Comparison of ENCODE assay signal across 7 cellular contexts in genomic region chr12:53051058-53051880, GRCh38.
DNase-seq lines count a peak whose midpoint lies in the region; ATAC-seq and TF ChIP-seq lines count a peak whose summit lies in the region.

No MANE protein-coding gene starts in this region.

- TF ChIP-seq CTCF in HEK293 (tag by site-specific recombination; IDR thresholded peaks at IDR 0.05): no peak

- H3K4me3 ChIP-seq in HEK293 (ENCODE audit: low read depth, low read length): no peak overlapping the region
- peak overlapping the region; percentile 20 to 51 (median 39) for H3K4me3 ChIP-seq in skin epidermis

- ATAC-seq in HG02571 (IDR thresholded peaks at IDR 0.05; ENCODE audit: unreplicated experiment) (no peak), HG03439 (IDR thresholded peaks at IDR 0.05; ENCODE audit: unreplicated experiment) (no peak)

- POLR2A ChIA-PET in HEK293 (lab: Yijun Ruan, JAX): interaction anchor here (1.0 kb wide), 1 partner anchor 28 kb away, joined by 3 read pairs; the partner anchor contains the start of gene SPRYD3

- peaks cover 0 to 11% of the 10 kb centered on the region in 2 experiments; a peak in 1 of 3 replicates for H3K36me3 ChIP-seq in HEK293 (ENCODE audit: control insufficient read depth in 2 of 2, insufficient read depth in 1 of 2, low read length in 2 of 2)

- DNase-seq in anterior cingulate cortex (lab: John Stamatoyannopoulos, UW): peak in 57 of 58 donors; percentile 9 to 97 (median 80)
- DNase-seq in inferior parietal cortex (ENCODE audit: extremely low spot score): peak; percentile 87
- DNase-seq in NCI-H345 treated with DMSO at 0.1 percent for 48 hours (lab: John Stamatoyannopoulos, UW; ENCODE audit: unreplicated experiment): no peak

- peaks cover 40% of the 10 kb centered on the region for H3K4me1 ChIP-seq in HEK293 (ENCODE audit: control insufficient read depth, insufficient read depth, low read length)

- no peaks in the 10 kb centered on the region for H3K9me3 ChIP-seq in HEK293 (ENCODE audit: control insufficient read depth, insufficient read depth, low read depth, low read length)

- H3K27ac ChIP-seq in HEK293 (ENCODE audit: extremely low read depth, low read depth, low read length) (no peak overlapping the region), skin epidermis (peak overlapping the region in 20 of 21 experiments; percentile 66 to 95 (median 88))

- CTCF ChIA-PET in HEK293 (lab: Yijun Ruan, JAX): interaction anchor here (0.6 to 1.7 kb wide), 6 partner anchors 10 to 47 kb away, joined by 3 to 8 read pairs (median 4); no protein-coding TSS in a partner anchor

TF ChIP-seq in HEK293, 187 proteins besides CTCF, POLR2A, EP300 and RAD21 (continues in another document):
- TF ChIP-seq ZNF37A (tag by site-specific recombination; IDR thresholded peaks at IDR 0.05) (no peak), ZNF660 (tag by site-specific recombination; IDR thresholded peaks at IDR 0.05) (no peak), ZFHX2 (tag by site-specific recombination; conservative IDR thresholded peaks at IDR 0.05) (peak; percentile 63), GLIS1 (tag by site-specific recombination; IDR thresholded peaks at IDR 0.05) (peak; percentile 58), ZNF544 (tag by site-specific recombination; IDR thresholded peaks at IDR 0.05) (no peak), ZBTB17 (tag by site-specific recombination; IDR thresholded peaks at IDR 0.05) (no peak), ZFP69B (tag by site-specific recombination; IDR thresholded peaks at IDR 0.05) (peak; percentile 54; the same call in 1 of the 2 replicates), ZNF664 (tag by site-specific recombination; IDR thresholded peaks at IDR 0.05) (no peak), SCRT2 (tag by site-specific recombination; IDR thresholded peaks at IDR 0.05) (no peak), ZIC2 (tag by site-specific recombination; IDR thresholded peaks at IDR 0.05) (peak; percentile 91), ZNF221 (tag by site-specific recombination; IDR thresholded peaks at IDR 0.05; ENCODE audit: borderline replicate concordance) (no peak), ZNF398 (tag by site-specific recombination; IDR thresholded peaks at IDR 0.05) (no peak), KLF17 (tag by site-specific recombination; IDR thresholded peaks at IDR 0.05) (0 out of 2 replicates have a peak, but pooled peaks have one; percentile 21), ZNF335 (tag by site-specific recombination; conservative IDR thresholded peaks at IDR 0.05) (peak; percentile 50; the same call in 1 of the 2 replicates), ZNF280C (tag by site-specific recombination; IDR thresholded peaks at IDR 0.05) (no peak), ZNF600 (tag by site-specific recombination; IDR thresholded peaks at IDR 0.05) (peak; percentile 71; the same call in 1 of the 2 replicates), WT1 (tag by site-specific recombination; IDR thresholded peaks at IDR 0.05) (peak; percentile 29; the same call in 1 of the 2 replicates)
- TF ChIP-seq, protein P1, sequence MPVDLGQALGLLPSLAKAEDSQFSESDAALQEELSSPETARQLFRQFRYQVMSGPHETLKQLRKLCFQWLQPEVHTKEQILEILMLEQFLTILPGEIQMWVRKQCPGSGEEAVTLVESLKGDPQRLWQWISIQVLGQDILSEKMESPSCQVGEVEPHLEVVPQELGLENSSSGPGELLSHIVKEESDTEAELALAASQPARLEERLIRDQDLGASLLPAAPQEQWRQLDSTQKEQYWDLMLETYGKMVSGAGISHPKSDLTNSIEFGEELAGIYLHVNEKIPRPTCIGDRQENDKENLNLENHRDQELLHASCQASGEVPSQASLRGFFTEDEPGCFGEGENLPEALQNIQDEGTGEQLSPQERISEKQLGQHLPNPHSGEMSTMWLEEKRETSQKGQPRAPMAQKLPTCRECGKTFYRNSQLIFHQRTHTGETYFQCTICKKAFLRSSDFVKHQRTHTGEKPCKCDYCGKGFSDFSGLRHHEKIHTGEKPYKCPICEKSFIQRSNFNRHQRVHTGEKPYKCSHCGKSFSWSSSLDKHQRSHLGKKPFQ (tag by site-specific recombination; IDR thresholded peaks at IDR 0.05): no peak
- TF ChIP-seq, protein P2, sequence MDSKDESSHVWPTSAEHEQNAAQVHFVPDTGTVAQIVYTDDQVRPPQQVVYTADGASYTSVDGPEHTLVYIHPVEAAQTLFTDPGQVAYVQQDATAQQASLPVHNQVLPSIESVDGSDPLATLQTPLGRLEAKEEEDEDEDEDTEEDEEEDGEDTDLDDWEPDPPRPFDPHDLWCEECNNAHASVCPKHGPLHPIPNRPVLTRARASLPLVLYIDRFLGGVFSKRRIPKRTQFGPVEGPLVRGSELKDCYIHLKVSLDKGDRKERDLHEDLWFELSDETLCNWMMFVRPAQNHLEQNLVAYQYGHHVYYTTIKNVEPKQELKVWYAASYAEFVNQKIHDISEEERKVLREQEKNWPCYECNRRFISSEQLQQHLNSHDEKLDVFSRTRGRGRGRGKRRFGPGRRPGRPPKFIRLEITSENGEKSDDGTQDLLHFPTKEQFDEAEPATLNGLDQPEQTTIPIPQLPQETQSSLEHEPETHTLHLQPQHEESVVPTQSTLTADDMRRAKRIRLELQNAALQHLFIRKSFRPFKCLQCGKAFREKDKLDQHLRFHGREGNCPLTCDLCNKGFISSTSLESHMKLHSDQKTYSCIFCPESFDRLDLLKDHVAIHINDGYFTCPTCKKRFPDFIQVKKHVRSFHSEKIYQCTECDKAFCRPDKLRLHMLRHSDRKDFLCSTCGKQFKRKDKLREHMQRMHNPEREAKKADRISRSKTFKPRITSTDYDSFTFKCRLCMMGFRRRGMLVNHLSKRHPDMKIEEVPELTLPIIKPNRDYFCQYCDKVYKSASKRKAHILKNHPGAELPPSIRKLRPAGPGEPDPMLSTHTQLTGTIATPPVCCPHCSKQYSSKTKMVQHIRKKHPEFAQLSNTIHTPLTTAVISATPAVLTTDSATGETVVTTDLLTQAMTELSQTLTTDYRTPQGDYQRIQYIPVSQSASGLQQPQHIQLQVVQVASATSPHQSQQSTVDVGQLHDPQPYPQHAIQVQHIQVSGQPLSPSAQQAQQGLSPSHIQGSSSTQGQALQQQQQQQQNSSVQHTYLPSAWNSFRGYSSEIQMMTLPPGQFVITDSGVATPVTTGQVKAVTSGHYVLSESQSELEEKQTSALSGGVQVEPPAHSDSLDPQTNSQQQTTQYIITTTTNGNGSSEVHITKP (tag by site-specific recombination; IDR thresholded peaks at IDR 0.05): 0 out of 2 replicates have a peak, but pooled peaks have one; percentile 19
- TF ChIP-seq, protein P3, sequence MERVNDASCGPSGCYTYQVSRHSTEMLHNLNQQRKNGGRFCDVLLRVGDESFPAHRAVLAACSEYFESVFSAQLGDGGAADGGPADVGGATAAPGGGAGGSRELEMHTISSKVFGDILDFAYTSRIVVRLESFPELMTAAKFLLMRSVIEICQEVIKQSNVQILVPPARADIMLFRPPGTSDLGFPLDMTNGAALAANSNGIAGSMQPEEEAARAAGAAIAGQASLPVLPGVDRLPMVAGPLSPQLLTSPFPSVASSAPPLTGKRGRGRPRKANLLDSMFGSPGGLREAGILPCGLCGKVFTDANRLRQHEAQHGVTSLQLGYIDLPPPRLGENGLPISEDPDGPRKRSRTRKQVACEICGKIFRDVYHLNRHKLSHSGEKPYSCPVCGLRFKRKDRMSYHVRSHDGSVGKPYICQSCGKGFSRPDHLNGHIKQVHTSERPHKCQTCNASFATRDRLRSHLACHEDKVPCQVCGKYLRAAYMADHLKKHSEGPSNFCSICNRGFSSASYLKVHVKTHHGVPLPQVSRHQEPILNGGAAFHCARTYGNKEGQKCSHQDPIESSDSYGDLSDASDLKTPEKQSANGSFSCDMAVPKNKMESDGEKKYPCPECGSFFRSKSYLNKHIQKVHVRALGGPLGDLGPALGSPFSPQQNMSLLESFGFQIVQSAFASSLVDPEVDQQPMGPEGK (tag by site-specific recombination; IDR thresholded peaks at IDR 0.05): peak; percentile 40; the same call in 1 of the 2 replicates
